ENCODE assay signal across 8 cellular contexts in the genomic region with DNA sequence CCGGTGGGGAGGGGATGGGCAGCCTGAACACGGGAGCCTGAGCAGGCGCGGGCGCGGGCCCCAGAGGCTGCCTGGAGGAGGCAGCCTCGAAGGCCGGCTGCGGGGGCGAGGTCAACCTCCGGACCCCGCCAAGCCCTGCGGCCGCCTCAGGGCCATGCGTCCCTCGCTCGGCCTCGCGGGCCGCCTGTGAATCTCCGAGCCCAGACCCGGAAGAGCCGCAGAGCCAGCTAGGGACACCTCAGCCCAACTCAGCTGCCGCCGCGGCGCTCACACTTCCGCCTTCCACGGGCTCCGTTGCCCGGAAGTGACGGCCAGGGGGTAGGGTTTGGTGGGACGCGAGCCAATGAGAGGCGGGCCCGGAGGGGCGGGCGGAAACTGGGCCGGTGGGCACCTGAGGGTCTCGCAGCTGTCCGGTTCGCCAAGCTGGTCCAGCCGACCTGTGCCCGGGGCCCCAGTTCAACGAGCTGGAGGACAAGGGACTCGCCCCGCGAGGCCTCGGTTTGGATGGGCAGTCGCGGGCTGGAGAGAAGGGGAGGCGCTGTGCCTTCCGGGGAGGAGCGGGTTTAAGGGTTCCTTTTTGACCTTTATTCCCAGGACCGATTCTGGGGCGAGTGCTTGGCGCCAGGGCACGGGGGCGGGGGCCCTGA. TPM values are rescaled to one million over a fixed set of nuclear protein-coding genes. Genes with fewer than 3 reads are reported as not detected.
A peak's percentile ranks its signal among the peaks of the same experiment; 100 is the strongest.
DNase-seq lines count a peak whose midpoint lies in the region; ATAC-seq and TF ChIP-seq lines count a peak whose summit lies in the region.

A gene (minus strand): TSS at position 277 of the 647 bp plus-strand sequence. CDS start 386 bp downstream, outside the sequence.

- peak within 1 kb of the TSS; percentile 96 for H2AK5ac ChIP-seq in IMR-90 (ENCODE audit: low read depth, low read length)

- H3K9me3 ChIP-seq in IMR-90 (ENCODE audit: control insufficient read depth, insufficient read depth, low read length), result no peaks in the 10 kb centered on the region
- H3K9me3 ChIP-seq in Peyer's patch, result no peaks in the 10 kb centered on the region
- no peaks in the 10 kb centered on the region for H3K9me3 ChIP-seq in muscle layer of colon (ENCODE audit: low read length)

- peak within 1 kb of the TSS; percentile 78 for H3K18ac ChIP-seq in IMR-90 (ENCODE audit: low read depth, low read length)

- ATAC-seq in GM21526 (IDR thresholded peaks at IDR 0.05; ENCODE audit: low FRiP score, unreplicated experiment) (peak; percentile 74), IMR-90 (ENCODE audit: low read depth) (peak; percentile 94)
- peak; percentile 95 to 96 for ATAC-seq in activated T-cell treated with anti-CD3 and anti-CD28 coated beads, Interleukin-2, amount 50 U/mL, for 4 hours

- dilution Hi-C loops in IMR-90 (cut with HindIII; ENCODE audit: low sequenced_read_pairs, unreplicated experiment), result no loop called here

- WGBS in IMR-90 (ENCODE audit: extremely low coverage in 2 of 2, insufficient read length in 1 of 2), 2 experiments, result 0% methylated on average over 14 of the region's 59 CpGs; no CpG with 5 or more reads in 1 of the 2 experiments

- peak within 1 kb of the TSS; percentile 75 for H3K14ac ChIP-seq in IMR-90 (replicated peaks; ENCODE audit: low read depth, low read length)

- TF ChIP-seq CTCF in IMR-90 (conservative IDR thresholded peaks at IDR 0.05; ENCODE audit: low read depth, low read length) (no peak), Peyer's patch (IDR thresholded peaks at IDR 0.05) (peak in 2 of 6 experiments; percentile 4 to 8)

- POLR2A ChIA-PET in IMR-90 (lab: Charles Lee; ENCODE audit: unreplicated experiment), result interaction anchor here (0.6 to 0.8 kb wide), 3 partner anchors 36 to 108 kb away, joined by 5 to 18 read pairs (median 5); no protein-coding TSS in a partner anchor

- H2AK9ac ChIP-seq in IMR-90 (replicated peaks; ENCODE audit: low read depth, low read length, poor library complexity), result peak within 1 kb of the TSS; percentile 92

- H3K9ac ChIP-seq in IMR-90 (ENCODE audit: low read depth, low read length), result peak within 1 kb of the TSS; percentile 81
- H3K9ac ChIP-seq in muscle layer of colon (ENCODE audit: low read length), result peak within 1 kb of the TSS; percentile 83

- H3K4ac ChIP-seq in IMR-90 (ENCODE audit: low read depth, low read length), result peak within 1 kb of the TSS; percentile 95

- peak within 1 kb of the TSS; percentile 96 for H4K5ac ChIP-seq in IMR-90 (ENCODE audit: low read depth, low read length)

- peak; percentile 91 for TF ChIP-seq POLR2A in IMR-90 (IDR thresholded peaks at IDR 0.05; ENCODE audit: low read depth, low read length)
- TF ChIP-seq POLR2A in Peyer's patch (IDR thresholded peaks at IDR 0.05), result peak; percentile 94 to 98
- TF ChIP-seq POLR2A in erythroblast (IDR thresholded peaks at IDR 0.05; ENCODE audit: low read length), result peak; percentile 94

- peaks cover 38% of the 10 kb centered on the region for H3K4me1 Mint-ChIP-seq in activated T-cell treated with anti-CD3 and anti-CD28 coated beads, Interleukin-2, amount 50 U/mL, for 4 hours (ENCODE audit: low read depth)

- peak within 1 kb of the TSS; percentile 93 for H3K4me2 ChIP-seq in IMR-90 (ENCODE audit: low read depth, low read length)

- peak within 1 kb of the TSS; percentile 82; the same call in 1 of the 2 replicates for H2BK120ac ChIP-seq in IMR-90 (ENCODE audit: low read depth, low read length)

- peaks cover 4% of the 10 kb centered on the region for H3K4me1 ChIP-seq in IMR-90 (ENCODE audit: control insufficient read depth, insufficient read depth, low read length)
- peaks cover 0 to 33% (median 0%) of the 10 kb centered on the region in 4 donors for H3K4me1 ChIP-seq in Peyer's patch
- peaks cover 16% of the 10 kb centered on the region for H3K4me1 ChIP-seq in muscle layer of colon (ENCODE audit: insufficient read depth, low read length)

- H4K8ac ChIP-seq in IMR-90 (ENCODE audit: low read depth in 2 of 2, low read length in 2 of 2), result peak within 1 kb of the TSS; percentile 97 to 98

- intact Hi-C loops in IMR-90 (cut with micrococcal nuclease), result loop anchor here (1.0 kb wide), 1 partner anchor 99 kb away; no protein-coding TSS in a partner anchor

- H4K20me1 ChIP-seq in IMR-90 (ENCODE audit: insufficient read depth, low read length), result peaks cover 11% of the 10 kb centered on the region

- H3K27me3 ChIP-seq in IMR-90 (ENCODE audit: control insufficient read depth, insufficient read depth, low read length) (no peaks in the 10 kb centered on the region), Peyer's patch (no peaks in the 10 kb centered on the region), muscle layer of colon (ENCODE audit: control insufficient read depth in 1 of 2, insufficient read depth in 2 of 2, low read length in 2 of 2) (no peaks in the 10 kb centered on the region)

- H3K36me3 ChIP-seq in IMR-90 (ENCODE audit: control insufficient read depth, insufficient read depth, low read length) (peaks cover 4% of the 10 kb centered on the region; the same call in 1 of the 2 replicates), Peyer's patch (peaks cover 0 to 8% (median 0%) of the 10 kb centered on the region in 3 donors), muscle layer of colon (ENCODE audit: insufficient read depth, low read length) (no peaks in the 10 kb centered on the region)

- no peaks in the 10 kb centered on the region for H3K9me3 Mint-ChIP-seq in activated T-cell treated with anti-CD3 and anti-CD28 coated beads, Interleukin-2, amount 50 U/mL, for 4 hours

- peak within 1 kb of the TSS; percentile 64 for H3K23ac ChIP-seq in IMR-90 (ENCODE audit: low read depth, low read length)

- H3K27ac ChIP-seq in IMR-90 (ENCODE audit: insufficient read depth, low read length) (peak within 1 kb of the TSS; percentile 90), Peyer's patch (peak within 1 kb of the TSS; percentile 93 to 99 (median 95)), muscle layer of colon (ENCODE audit: low read depth, low read length) (peak within 1 kb of the TSS; percentile 95)

- peak within 1 kb of the TSS; percentile 73 for H3K4me3 ChIP-seq in IMR-90 (ENCODE audit: insufficient read depth, low read depth, low read length)
- peak within 1 kb of the TSS; percentile 80 to 99 (median 90) for H3K4me3 ChIP-seq in Peyer's patch
- peak within 1 kb of the TSS; percentile 82 to 90 for H3K4me3 ChIP-seq in muscle layer of colon (ENCODE audit: low read depth in 1 of 2, low read length in 2 of 2)

- DNase-seq in DMS153 (lab: John Stamatoyannopoulos, UW) (peak; percentile 65), IMR-90 (peak; percentile 74), Peyer's patch (peak; percentile 93 to 97 (median 97)), erythroblast (lab: John Stamatoyannopoulos, UW) (peak; percentile 88 to 92)
- DNase-seq in activated T-cell treated with anti-CD3 and anti-CD28 coated beads, Interleukin-2, amount 50 U/mL, for 4 hours, result peak; percentile 85
- DNase-seq in stimulated activated CD8-positive, alpha-beta memory T cell treated with anti-CD3 and anti-CD28 coated beads, Interleukin-7, amount 100 ng/mL, for 1 hour (ENCODE audit: low read depth in 2 of 2), result peak; percentile 81 to 83

- H3K56ac ChIP-seq in IMR-90 (ENCODE audit: extremely low read depth, insufficient read depth, low read length), result peak within 1 kb of the TSS; percentile 73

- peaks cover 1% of the 10 kb centered on the region for H3K36me3 Mint-ChIP-seq in activated T-cell treated with anti-CD3 and anti-CD28 coated beads, Interleukin-2, amount 50 U/mL, for 4 hours (ENCODE audit: insufficient read depth)

- peak within 1 kb of the TSS; percentile 92 for H4K91ac ChIP-seq in IMR-90 (ENCODE audit: insufficient read depth, low read depth, low read length)

- H2AFZ ChIP-seq in IMR-90 (replicated peaks; ENCODE audit: low read length, poor library complexity), result peak within 1 kb of the TSS; percentile 98

- H2BK20ac ChIP-seq in IMR-90 (ENCODE audit: low read depth, low read length), result no peak within 1 kb of the TSS

- TSS peak; percentile 95 for BruUV-seq in IMR-90 (replicated peaks; lab: Mats Ljungman, UMichigan)

- in situ Hi-C loops in IMR-90 (cut with MboI; ENCODE audit: low sequenced_read_pairs), result no loop called here

- H3K27me3 Mint-ChIP-seq in activated T-cell treated with anti-CD3 and anti-CD28 coated beads, Interleukin-2, amount 50 U/mL, for 4 hours (ENCODE audit: low read depth), result no peaks in the 10 kb centered on the region

- H3K4me3 Mint-ChIP-seq in activated T-cell treated with anti-CD3 and anti-CD28 coated beads, Interleukin-2, amount 50 U/mL, for 4 hours, result peak within 1 kb of the TSS; percentile 91

- H3K9me1 ChIP-seq in IMR-90 (ENCODE audit: insufficient read depth, low read length), result no peaks in the 10 kb centered on the region; the same call in 1 of the 2 replicates

- peak within 1 kb of the TSS; percentile 87 for H2BK5ac ChIP-seq in IMR-90 (ENCODE audit: low read depth, low read length, poor library complexity, severe bottlenecking)

- CTCF ChIA-PET in IMR-90 (lab: Yijun Ruan, JAX), result interaction anchor here (1.0 kb wide), 1 partner anchor 9 kb away, joined by 3 read pairs; no protein-coding TSS in a partner anchor

- H2BK15ac ChIP-seq in IMR-90 (ENCODE audit: low read depth, low read length), result peak within 1 kb of the TSS; percentile 8; the same call in 1 of the 3 replicates

- peaks cover 14 to 49% of the 10 kb centered on the region in 2 experiments for H3K79me1 ChIP-seq in IMR-90 (ENCODE audit: low read depth in 1 of 2, low read length in 2 of 2)

- no peak for TF ChIP-seq RAD21 in IMR-90 (IDR thresholded peaks at IDR 0.05; ENCODE audit: low read length)

TF ChIP-seq in IMR-90, 13 proteins besides CTCF, POLR2A, EP300 and RAD21:
- no peak for TF ChIP-seq CHD1 (IDR thresholded peaks at IDR 0.05; ENCODE audit: low read depth, low read length)
- peak; percentile 52; the same call in 1 of the 2 replicates for TF ChIP-seq MAZ (IDR thresholded peaks at IDR 0.05; ENCODE audit: borderline replicate concordance, low read depth, low read length)

RNA-seq across cellular contexts. Expression of the gene that starts here (rescaled TPM):
- total RNA-seq in IMR-90 (2012; rRNA removed), result 12.7 and 14.2 TPM in 2 replicates
- 46.7 and 53.2 TPM in 2 replicates for polyA plus RNA-seq in IMR-90 (2012; rRNA removed)
- 40.4 and 68.1 TPM in 2 replicates for polyA plus RNA-seq in IMR-90 (2012; cell fraction: cytosol; rRNA removed)
- 86.4 and 189 TPM in 2 replicates for polyA plus RNA-seq in IMR-90 (2012; cell fraction: nucleus; rRNA removed; ENCODE audit: low replicate concordance)
- 100 to 1,000 TPM; 126 to 206 (median 169) TPM for total RNA-seq in Peyer's patch
- total RNA-seq in activated T-cell treated with anti-CD3 and anti-CD28 coated beads, Interleukin-2, amount 50 U/mL, for 4 hours, result 10 to 100 TPM; 45.7 to 58.6 (median 53.9) TPM

Comparison
In these comparisons a context has a peak if more than half of its experiments do, and no peak if none do; other contexts are left out.
1. Peak in every context shown above with its lines: DNase-seq, ATAC-seq, H3K4me3 ChIP-seq and H3K27ac ChIP-seq.